In the genomic region with DNA sequence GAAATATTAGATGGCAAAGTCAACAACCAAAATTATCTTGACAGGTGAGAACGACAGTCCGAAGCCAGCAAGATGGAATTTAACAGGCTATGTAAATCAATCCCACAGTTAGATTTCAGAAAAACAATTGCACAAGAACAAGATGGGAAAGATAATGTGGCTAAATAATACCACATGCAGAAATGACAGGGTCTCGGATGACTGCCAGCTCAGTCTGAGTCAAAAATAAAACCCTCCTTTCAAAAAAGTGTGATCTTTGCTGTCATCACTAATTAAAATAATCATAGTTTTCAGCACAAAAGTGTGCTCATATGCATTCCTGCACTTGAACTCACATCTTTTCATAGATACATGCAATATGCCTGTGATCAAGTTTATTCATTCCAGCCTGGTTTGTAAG, we compare ENCODE assay signal across 24 cellular contexts. TPM values are rescaled to one million over a fixed set of nuclear protein-coding genes. Genes with fewer than 3 reads are reported as not detected.
"Had no signal": no experiment of that assay in that cellular context is flagged by ENCODE, and none has a peak within 500 bp of the region (broad histone marks: within the 10 kb centered on the region; RNA-seq: fewer than 3 reads in every experiment).

No MANE protein-coding gene starts in this region.

- H3K4me3 ChIP-seq: coronary artery, esophagus squamous epithelium, left ventricle myocardium inferior, neural progenitor cell, sigmoid colon, transverse colon, vagina had no signal

- H3K9me3 ChIP-seq: esophagus squamous epithelium, left ventricle myocardium inferior, sigmoid colon, transverse colon, vagina had no signal

- H3K36me3 ChIP-seq: esophagus squamous epithelium, left ventricle myocardium inferior, neural progenitor cell, sigmoid colon, transverse colon, vagina had no signal

- DNase-seq: activated CD4-positive, alpha-beta T cell treated with anti-CD3 and anti-CD28 coated beads for 4 hours; activated CD4-positive, alpha-beta T cell treated with anti-CD3 and anti-CD28 coated beads, Interleukin-2, amount 50 U/mL, for 48 hours; activated CD4-positive, CD25-positive, alpha-beta regulatory T cell; activated effector memory CD4-positive, alpha-beta T cell treated with Interleukin-2 at 50 U/mL for 16 hours; activated naive CD4-positive, alpha-beta T cell treated with anti-CD3 and anti-CD28 coated beads for 36 hours; activated T-cell treated with anti-CD3 and anti-CD28 coated beads, Interleukin-2, amount 50 U/mL, for 72 hours; cerebellar nuclear complex; esophagus squamous epithelium; glutamatergic neuron; hippocampal formation; left ventricle myocardium inferior; naive thymus-derived CD8-positive, alpha-beta T cell; posterior cingulate gyrus; sigmoid colon; stimulated activated CD4-positive, alpha-beta T cell treated with anti-CD3 and anti-CD28 coated beads, Interleukin-2, amount 100 ng/mL, for 48 hours; stimulated activated CD8-positive, alpha-beta memory T cell treated with anti-CD3 and anti-CD28 coated beads, Interleukin-4, amount 100 ng/mL, for 48 hours; stimulated activated naive B cell treated with anti-CD40 and anti-IgM and Interleukin-4, amounts not matched to agents 10 μg/mL and 1 μg/mL and 100 μg/mL, for 72 hours; transverse colon had no signal

- H3K27me3 ChIP-seq: sigmoid colon, vagina had no signal

- H3K27ac ChIP-seq: coronary artery, esophagus squamous epithelium, left ventricle myocardium inferior, neural progenitor cell, sigmoid colon, transverse colon, vagina had no signal

RNA-seq across cellular contexts. Expression of gene FOXQ1, which starts 25.9 kb away (rescaled TPM):
- total RNA-seq: activated CD8-positive, alpha-beta memory T cell treated with anti-CD3 and anti-CD28 coated beads for 36 hours; activated naive CD4-positive, alpha-beta T cell treated with anti-CD3 and anti-CD28 coated beads for 36 hours; activated T-cell treated with anti-CD3 and anti-CD28 coated beads, Interleukin-2, amount 50 U/mL, for 72 hours; left ventricle myocardium inferior; lung microvascular endothelial cell; naive thymus-derived CD8-positive, alpha-beta T cell; omental fat pad had no signal

RNA-seq across cellular contexts. Expression of gene FOXF2, which starts 51.6 kb away (rescaled TPM):
- total RNA-seq: activated CD8-positive, alpha-beta memory T cell treated with anti-CD3 and anti-CD28 coated beads for 36 hours; activated naive CD4-positive, alpha-beta T cell treated with anti-CD3 and anti-CD28 coated beads for 36 hours; activated T-cell treated with anti-CD3 and anti-CD28 coated beads, Interleukin-2, amount 50 U/mL, for 72 hours; lung microvascular endothelial cell; naive thymus-derived CD8-positive, alpha-beta T cell had no signal
